ENCODE assay signal across 11 cellular contexts in genomic region chr9:70043285-70043684, GRCh38. TPM values are rescaled to one million over a fixed set of nuclear protein-coding genes. Genes with fewer than 3 reads are reported as not detected.
DNase-seq lines count a peak whose midpoint lies in the region; ATAC-seq and TF ChIP-seq lines count a peak whose summit lies in the region.
"Had no signal": no experiment of that assay in that cellular context is flagged by ENCODE, and none has a peak within 500 bp of the region (broad histone marks: within the 10 kb centered on the region; RNA-seq: fewer than 3 reads in every experiment).

No MANE protein-coding gene starts in this region.

- H3K4me1 ChIP-seq in HUES48 (ENCODE audit: control insufficient read depth, insufficient read depth, low read length): peaks cover 20% of the 10 kb centered on the region
- peaks cover 7% of the 10 kb centered on the region for H3K4me1 ChIP-seq in endodermal cell (ENCODE audit: control insufficient read depth, insufficient read depth, low read length)
- peaks cover 22% of the 10 kb centered on the region for H3K4me1 ChIP-seq in lower lobe of right lung
- H3K4me1 ChIP-seq in subcutaneous abdominal adipose tissue (ENCODE audit: control insufficient read depth in 5 of 5, insufficient read depth in 5 of 5, low read length in 5 of 5): peaks cover 0 to 34% (median 22%) of the 10 kb centered on the region in 5 donors

- peaks cover 2% of the 10 kb centered on the region for H3K9me3 Mint-ChIP-seq in endodermal cell

- H3K36me3 ChIP-seq in HUES48 (ENCODE audit: control insufficient read depth, insufficient read depth, low read length) (no peaks in the 10 kb centered on the region; the same call in 1 of the 2 replicates), endodermal cell (ENCODE audit: control insufficient read depth, insufficient read depth, low read length) (no peaks in the 10 kb centered on the region), lower lobe of right lung (no peaks in the 10 kb centered on the region), subcutaneous abdominal adipose tissue (ENCODE audit: control insufficient read depth in 5 of 5, insufficient read depth in 5 of 5, low read length in 5 of 5) (no peaks in the 10 kb centered on the region)
- H3K36me3 ChIP-seq: adrenal gland had no signal

- H3K9ac ChIP-seq in HUES48 (ENCODE audit: low read depth, low read length) (peak overlapping the region; percentile 49), endodermal cell (ENCODE audit: extremely low read depth, low read length, poor library complexity, severe bottlenecking) (peak overlapping the region; percentile 33), subcutaneous abdominal adipose tissue (ENCODE audit: low read length in 5 of 5) (peak overlapping the region in 3 of 5 donors; percentile 13 to 49 (median 28))

- H3K4me1 Mint-ChIP-seq in endodermal cell: peaks cover 20% of the 10 kb centered on the region

- H3K27ac Mint-ChIP-seq in endodermal cell: no peak overlapping the region

- H3K27ac ChIP-seq in HUES48 (ENCODE audit: low read depth, low read length) (no peak overlapping the region), endodermal cell (ENCODE audit: low read depth, low read length) (no peak overlapping the region), lower lobe of right lung (peak overlapping the region; percentile 61), subcutaneous abdominal adipose tissue (ENCODE audit: low read depth, low read length) (peak overlapping the region; percentile 10), RWPE1 (no peak overlapping the region)

- CTCF ChIA-PET in RWPE1 (lab: Yijun Ruan, JAX): no interaction called here

- 20 to 26% methylated on average over 1 to 7 of the region's 7 CpGs for WGBS in endodermal cell (ENCODE audit: insufficient coverage in 1 of 2, insufficient read length in 1 of 2), 2 experiments

- H3K27me3 ChIP-seq in HUES48 (ENCODE audit: control insufficient read depth, insufficient read depth, low read length) (peaks cover 16% of the 10 kb centered on the region), endodermal cell (ENCODE audit: control insufficient read depth, insufficient read depth, low read length, poor library complexity, severe bottlenecking) (peaks cover 58% of the 10 kb centered on the region), lower lobe of right lung (ENCODE audit: low read depth) (peaks cover 3% of the 10 kb centered on the region), subcutaneous abdominal adipose tissue (ENCODE audit: control insufficient read depth in 5 of 5, insufficient read depth in 4 of 5, low read length in 5 of 5) (peaks cover 6 to 20% (median 16%) of the 10 kb centered on the region in 5 donors)
- H3K27me3 ChIP-seq: adrenal gland had no signal

- DNase-seq in endodermal cell (peak; percentile 77), lower lobe of right lung (no peak), RWPE1 (ENCODE audit: low spot score) (no peak), NCI-H128 (lab: John Stamatoyannopoulos, UW; ENCODE audit: unreplicated experiment) (no peak), NCI-H510A treated with DMSO at 0.1 percent for 48 hours (lab: John Stamatoyannopoulos, UW) (no peak)
- DNase-seq: activated CD4-positive, CD25-positive, alpha-beta regulatory T cell treated with anti-CD3 and anti-CD28 coated beads, Interleukin-2, amount 50 U/mL, for 72 hours; NCI-H1092 had no signal

- peaks cover 1% of the 10 kb centered on the region for H3K36me3 Mint-ChIP-seq in endodermal cell (ENCODE audit: low read depth)

- no peak for ATAC-seq in lower lobe of right lung
- no peak for ATAC-seq in GM19452 (IDR thresholded peaks at IDR 0.05; ENCODE audit: unreplicated experiment)

- peaks cover 83% of the 10 kb centered on the region for H3K27me3 Mint-ChIP-seq in endodermal cell (ENCODE audit: insufficient read depth)

- TF ChIP-seq CTCF in endodermal cell (conservative IDR thresholded peaks at IDR 0.05) (no peak), lower lobe of right lung (IDR thresholded peaks at IDR 0.05) (no peak), RWPE1 (conservative IDR thresholded peaks at IDR 0.05; ENCODE audit: low read depth) (no peak)

- intact Hi-C loops in lower lobe of right lung (cut with DNase I): no loop called here

- H3K4me3 ChIP-seq in HUES48 (ENCODE audit: low read depth, low read length): peak overlapping the region; percentile 66
- peak overlapping the region; percentile 82 for H3K4me3 ChIP-seq in endodermal cell (ENCODE audit: low read length)
- H3K4me3 ChIP-seq in lower lobe of right lung: peak overlapping the region; percentile 59
- H3K4me3 ChIP-seq in subcutaneous abdominal adipose tissue (ENCODE audit: low read depth in 1 of 5, low read length in 5 of 5): peak overlapping the region in 4 of 5 donors; percentile 64 to 70 (median 67)

- peaks cover 3% of the 10 kb centered on the region for H3K9me3 ChIP-seq in HUES48 (ENCODE audit: control insufficient read depth, insufficient read depth, low read length)
- peaks cover 4% of the 10 kb centered on the region for H3K9me3 ChIP-seq in endodermal cell (ENCODE audit: control insufficient read depth, low read length)
- H3K9me3 ChIP-seq in lower lobe of right lung: no peaks in the 10 kb centered on the region
- peaks cover 0 to 3% (median 0%) of the 10 kb centered on the region in 5 donors for H3K9me3 ChIP-seq in subcutaneous abdominal adipose tissue (ENCODE audit: control insufficient read depth in 5 of 5, low read length in 5 of 5)
- H3K9me3 ChIP-seq: adrenal gland had no signal

- POLR2A ChIA-PET in RWPE1 (lab: Yijun Ruan, JAX; ENCODE audit: low non-redundant PET): no interaction called here

- peak overlapping the region; percentile 57 for H3K4me3 Mint-ChIP-seq in endodermal cell

RNA-seq across cellular contexts. Expression of gene MAMDC2, which starts 0.4 kb away (rescaled TPM):
- total RNA-seq in endodermal cell (1 to 10 TPM in 1 of 2 donors, under 1 TPM in 1; 0.44 to 1.4 TPM), lower lobe of right lung (35.1 TPM)
- 6.9 TPM for polyA plus RNA-seq in endodermal cell (2013, experiment 1 of 2)
- 9.6 TPM for polyA plus RNA-seq in endodermal cell (2013, experiment 2 of 2)

Comparison
In these comparisons a context has a peak if more than half of its experiments do, and no peak if none do; other contexts are left out.
1. H3K27ac ChIP-seq: peak in lower lobe of right lung (single experiment) and subcutaneous abdominal adipose tissue (single experiment); none in HUES48 (single experiment), endodermal cell (single experiment) and RWPE1 (single experiment).
2. RNA of gene MAMDC2, which starts 0.4 kb away (total RNA-seq): 35.1 TPM in lower lobe of right lung (single experiment); 0.44 to 1.4 TPM in endodermal cell; every median in the first group is over 10 times any median in the second.
3. Peak in every context shown above with its lines, with median percentiles within 50 percentile points of each other: H3K4me3 ChIP-seq and H3K9ac ChIP-seq.